Comparison of ENCODE assay signal across 8 cellular contexts in the genomic region with DNA sequence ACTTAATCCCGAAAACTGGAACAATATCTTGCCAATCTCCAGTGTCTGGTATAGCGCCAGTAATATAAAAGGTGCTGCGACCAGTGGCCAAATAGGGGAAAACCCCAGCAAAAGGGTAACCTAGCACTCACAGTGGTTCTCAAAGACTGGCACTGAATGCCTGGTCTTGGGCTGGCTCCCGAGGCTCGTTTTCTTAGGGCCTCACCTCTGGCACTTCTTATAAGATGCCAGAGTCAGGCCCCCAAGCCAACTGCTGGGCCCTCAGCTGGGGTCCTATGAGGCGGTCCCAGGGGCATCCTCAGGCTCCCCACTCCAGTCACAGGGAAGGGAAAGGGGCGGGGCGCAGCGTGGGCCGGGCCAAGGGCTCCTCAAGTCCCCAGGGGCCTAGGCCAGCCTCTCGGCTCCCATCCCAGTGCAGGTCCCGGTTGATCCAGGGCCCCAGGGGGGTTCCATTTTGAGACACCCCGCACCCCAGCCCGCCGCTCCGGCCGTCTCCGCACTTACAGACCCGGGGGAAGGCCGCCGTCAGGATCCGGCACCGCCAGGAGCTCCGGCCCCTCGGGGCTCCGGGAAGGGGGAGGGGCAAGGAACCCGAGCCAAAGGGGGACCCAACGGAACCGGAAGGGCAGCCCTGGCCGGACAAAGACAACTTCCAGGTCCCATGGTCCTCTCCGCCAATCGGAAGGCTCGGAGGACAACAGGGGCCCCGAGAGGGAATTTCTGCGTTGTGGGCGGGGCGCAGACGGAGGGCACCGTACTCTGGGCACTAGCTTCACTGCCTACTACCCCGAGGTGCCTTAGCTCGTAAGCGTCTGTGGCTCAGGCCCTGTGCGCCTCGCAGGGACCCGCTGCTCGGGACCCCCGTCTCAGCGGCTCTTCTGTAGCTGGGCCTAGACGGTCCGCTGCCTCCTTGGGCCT. TPM values are rescaled to one million over a fixed set of nuclear protein-coding genes. Genes with fewer than 3 reads are reported as not detected.
DNase-seq lines count a peak whose midpoint lies in the region; ATAC-seq and TF ChIP-seq lines count a peak whose summit lies in the region.

A gene with protein sequence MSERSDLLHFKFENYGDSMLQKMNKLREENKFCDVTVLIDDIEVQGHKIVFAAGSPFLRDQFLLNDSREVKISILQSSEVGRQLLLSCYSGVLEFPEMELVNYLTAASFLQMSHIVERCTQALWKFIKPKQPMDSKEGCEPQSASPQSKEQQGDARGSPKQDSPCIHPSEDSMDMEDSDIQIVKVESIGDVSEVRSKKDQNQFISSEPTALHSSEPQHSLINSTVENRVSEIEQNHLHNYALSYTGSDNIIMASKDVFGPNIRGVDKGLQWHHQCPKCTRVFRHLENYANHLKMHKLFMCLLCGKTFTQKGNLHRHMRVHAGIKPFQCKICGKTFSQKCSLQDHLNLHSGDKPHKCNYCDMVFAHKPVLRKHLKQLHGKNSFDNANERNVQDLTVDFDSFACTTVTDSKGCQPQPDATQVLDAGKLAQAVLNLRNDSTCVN (minus strand): TSS at position 580 of the 918 bp plus-strand sequence. CDS start 11,578 bp downstream, outside the sequence.

- H3K36me3 Mint-ChIP-seq in T-cell: no peaks in the 10 kb centered on the region

- H3K9me3 ChIP-seq in right atrium auricular region (no peaks in the 10 kb centered on the region), uterus (no peaks in the 10 kb centered on the region)

- intact Hi-C loops in uterus (cut with DNase I; ENCODE audit: low total_unique reads): no loop called here

- peaks cover 3% of the 10 kb centered on the region for H3K36me3 ChIP-seq in right atrium auricular region
- no peaks in the 10 kb centered on the region for H3K36me3 ChIP-seq in uterus

- CTCF ChIA-PET in T-cell (lab: Charles Lee): interaction anchor here (0.6 to 3.8 kb wide), 10 partner anchors 10 to 668 kb away, joined by 3 to 12 read pairs (median 4); a partner anchor contains a TSS

- H3K27me3 ChIP-seq in right atrium auricular region (no peaks in the 10 kb centered on the region), uterus (no peaks in the 10 kb centered on the region)

- peak within 1 kb of the TSS in 1 of 2 donors; percentile 92 for H3K27ac Mint-ChIP-seq in T-cell

- ATAC-seq in HG02870 (IDR thresholded peaks at IDR 0.05; ENCODE audit: unreplicated experiment) (peak; percentile 95), T-cell (replicated peaks in 1 of 4) (peak; percentile 95 to 98 (median 96))

- DNase-seq in GM13977 (ENCODE audit: low spot score): peak; percentile 91
- peak; percentile 89 for DNase-seq in NCI-H146 (lab: John Stamatoyannopoulos, UW)
- peak; percentile 75 to 94 (median 86) for DNase-seq in T-cell
- DNase-seq in amniotic stem cell (lab: John Stamatoyannopoulos, UW): peak; percentile 94
- DNase-seq in right atrium auricular region (ENCODE audit: low spot score): peak; percentile 96
- DNase-seq in pulmonary artery endothelial cell (ENCODE audit: low read depth, low spot score): peak; percentile 79
- DNase-seq in uterus: peak; percentile 90 to 92

- TF ChIP-seq POLR2A in uterus (IDR thresholded peaks at IDR 0.05): peak; percentile 20 to 47

- no peaks in the 10 kb centered on the region for H3K27me3 Mint-ChIP-seq in T-cell

- H3K4me3 Mint-ChIP-seq in T-cell: no peak within 1 kb of the TSS

- H3K27ac ChIP-seq in right atrium auricular region: peak within 1 kb of the TSS; percentile 88 to 91
- peak within 1 kb of the TSS; percentile 73 to 82 for H3K27ac ChIP-seq in uterus

- H3K9me3 Mint-ChIP-seq in T-cell: no peaks in the 10 kb centered on the region

- H3K4me3 ChIP-seq in right atrium auricular region (peak within 1 kb of the TSS; percentile 94 to 95), uterus (peak within 1 kb of the TSS; percentile 71 to 86)

- POLR2A ChIA-PET in T-cell (lab: Charles Lee): interaction anchor here (0.6 to 1.4 kb wide), 6 partner anchors 9 to 410 kb away, joined by 3 to 23 read pairs (median 6); a partner anchor contains a TSS

- in situ Hi-C loops in GM13977 (cut with MboI; ENCODE audit: low pct_unique_long_range_greater_than_20kb, low sequenced_read_pairs, unreplicated experiment): no loop called here

- peaks cover 0 to 35% of the 10 kb centered on the region in 2 donors for H3K4me1 ChIP-seq in right atrium auricular region
- peaks cover 0 to 4% of the 10 kb centered on the region in 2 donors for H3K4me1 ChIP-seq in uterus

- H3K4me1 Mint-ChIP-seq in T-cell: peaks cover 17 to 23% (median 20%) of the 10 kb centered on the region in 3 donors

- no peak for TF ChIP-seq CTCF in GM13977 (IDR thresholded peaks at IDR 0.05; ENCODE audit: extremely low read depth, insufficient read depth, missing control alignments)
- TF ChIP-seq CTCF in right atrium auricular region (IDR thresholded peaks at IDR 0.05): no peak
- TF ChIP-seq CTCF in uterus (IDR thresholded peaks at IDR 0.05): no peak

RNA-seq across cellular contexts. Expression of the gene that starts here (rescaled TPM):
- total RNA-seq in T-cell (1 to 10 TPM; 5.4 to 7.3 (median 6.0) TPM), right atrium auricular region (1 to 10 TPM; 4.1 to 4.2 TPM), pulmonary artery endothelial cell (2.7 and 3.8 TPM in 2 replicates), uterus (10 to 100 TPM in 2 of 4 donors, 1 to 10 TPM in 2; 8.8 to 14.9 (median 12.4) TPM)

Comparison
In these comparisons a context has a peak if more than half of its experiments do, and no peak if none do; other contexts are left out.
1. Peak in every context shown above with its lines: DNase-seq, ATAC-seq, H3K4me3 ChIP-seq and H3K27ac ChIP-seq.